In the genomic region with DNA sequence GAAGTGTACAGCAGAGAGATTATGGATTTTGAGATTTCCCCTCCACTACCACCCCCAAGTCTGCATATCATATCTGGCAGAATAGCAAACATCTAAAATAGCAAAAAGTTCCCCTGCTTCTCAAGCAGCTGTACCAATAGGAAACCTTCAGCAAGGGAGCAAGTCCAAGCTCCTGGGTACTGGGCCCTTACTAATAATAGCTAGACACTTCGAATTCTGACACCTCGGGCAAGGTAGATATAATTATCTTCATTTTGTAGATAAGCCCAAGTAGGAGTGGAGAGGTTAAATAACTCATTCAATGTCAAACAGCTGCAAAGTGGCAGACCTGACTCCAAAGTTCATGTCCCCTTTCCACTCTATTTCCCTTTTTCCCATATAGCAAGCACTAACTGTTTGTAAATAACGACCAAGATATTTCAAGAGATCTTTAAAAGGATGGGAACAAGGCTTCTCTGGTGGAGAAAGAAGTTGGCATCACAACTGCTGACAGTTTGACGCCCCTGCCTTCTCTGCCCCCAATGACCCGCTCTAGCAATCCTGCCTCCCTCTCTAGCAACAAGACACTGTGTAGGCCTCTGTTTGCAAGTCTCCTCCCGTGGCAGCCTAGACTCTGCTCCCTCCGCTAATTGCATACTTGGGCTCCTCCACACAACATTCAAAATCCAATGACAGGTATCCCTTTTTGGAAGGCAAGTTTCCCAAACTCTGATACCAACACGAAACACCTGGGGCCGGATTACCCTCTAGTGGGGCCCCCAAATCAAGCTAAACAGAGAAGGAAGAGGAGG, we compare ENCODE assay signal across 2 cellular contexts.
TF ChIP-seq lines count a peak whose summit lies in the region.

No MANE protein-coding gene starts in this region.

TF ChIP-seq in A549, 52 proteins besides CTCF, POLR2A, EP300 and RAD21:
- TF ChIP-seq, protein P1, sequence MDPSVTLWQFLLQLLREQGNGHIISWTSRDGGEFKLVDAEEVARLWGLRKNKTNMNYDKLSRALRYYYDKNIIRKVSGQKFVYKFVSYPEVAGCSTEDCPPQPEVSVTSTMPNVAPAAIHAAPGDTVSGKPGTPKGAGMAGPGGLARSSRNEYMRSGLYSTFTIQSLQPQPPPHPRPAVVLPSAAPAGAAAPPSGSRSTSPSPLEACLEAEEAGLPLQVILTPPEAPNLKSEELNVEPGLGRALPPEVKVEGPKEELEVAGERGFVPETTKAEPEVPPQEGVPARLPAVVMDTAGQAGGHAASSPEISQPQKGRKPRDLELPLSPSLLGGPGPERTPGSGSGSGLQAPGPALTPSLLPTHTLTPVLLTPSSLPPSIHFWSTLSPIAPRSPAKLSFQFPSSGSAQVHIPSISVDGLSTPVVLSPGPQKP (IDR thresholded peaks at IDR 0.05; ENCODE audit: low read depth, low read length), result no peak
- TF ChIP-seq HDAC2 (IDR thresholded peaks at IDR 0.05) (no peak), FOXS1 (CRISPR knock-in tag; IDR thresholded peaks at IDR 0.05) (no peak), USF2 (IDR thresholded peaks at IDR 0.05) (no peak), ZSCAN20 (CRISPR knock-in tag; IDR thresholded peaks at IDR 0.05) (no peak), JUNB (IDR thresholded peaks at IDR 0.05) (no peak), TFCP2L1 (CRISPR knock-in tag; IDR thresholded peaks at IDR 0.05) (no peak), HEYL (CRISPR knock-in tag; IDR thresholded peaks at IDR 0.05) (no peak), KDM5A (IDR thresholded peaks at IDR 0.05) (no peak), MYC (IDR thresholded peaks at IDR 0.05; ENCODE audit: borderline replicate concordance, low read length) (no peak), RARB (CRISPR knock-in tag; IDR thresholded peaks at IDR 0.05) (no peak), BCL3 (IDR thresholded peaks at IDR 0.05) (no peak), CBX8 (IDR thresholded peaks at IDR 0.05) (no peak), HOXA7 (CRISPR knock-in tag; IDR thresholded peaks at IDR 0.05) (no peak)
- TF ChIP-seq, protein P2, sequence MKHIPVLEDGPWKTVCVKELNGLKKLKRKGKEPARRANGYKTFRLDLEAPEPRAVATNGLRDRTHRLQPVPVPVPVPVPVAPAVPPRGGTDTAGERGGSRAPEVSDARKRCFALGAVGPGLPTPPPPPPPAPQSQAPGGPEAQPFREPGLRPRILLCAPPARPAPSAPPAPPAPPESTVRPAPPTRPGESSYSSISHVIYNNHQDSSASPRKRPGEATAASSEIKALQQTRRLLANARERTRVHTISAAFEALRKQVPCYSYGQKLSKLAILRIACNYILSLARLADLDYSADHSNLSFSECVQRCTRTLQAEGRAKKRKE (CRISPR knock-in tag; IDR thresholded peaks at IDR 0.05; ENCODE audit: low read depth), result no peak

TF ChIP-seq in K562, 482 proteins besides CTCF, POLR2A, EP300 and RAD21:
- TF ChIP-seq KAT7 (CRISPR knock-in tag; IDR thresholded peaks at IDR 0.05; ENCODE audit: borderline replicate concordance) (0 out of 2 replicates have a peak, but pooled peaks have one; percentile 14), CEBPB (tag; IDR thresholded peaks at IDR 0.05) (peak; percentile 94), ZSCAN29 (IDR thresholded peaks at IDR 0.05) (no peak), HES1 (IDR thresholded peaks at IDR 0.05; ENCODE audit: low read depth) (peak; percentile 55; the same call in 1 of the 2 replicates), IFI16 (CRISPR knock-in tag; IDR thresholded peaks at IDR 0.05) (no peak), ZNF766 (CRISPR knock-in tag; conservative IDR thresholded peaks at IDR 0.05) (peak; percentile 74; the same call in 1 of the 2 replicates), POLR2AphosphoS2 (IDR thresholded peaks at IDR 0.05; ENCODE audit: low read length) (no peak), POLR3A (IDR thresholded peaks at IDR 0.05; ENCODE audit: borderline replicate concordance, extremely low read depth, insufficient read depth, insufficient read length) (no peak), FOXK2 (conservative IDR thresholded peaks at IDR 0.05 in 1 of 2, IDR thresholded peaks at IDR 0.05 in 1 of 2; ENCODE audit: low read depth in 2 of 2) (peak in 1 of 2 experiments; percentile 26; a peak in 1 of 4 replicates), USF2 (CRISPR knock-in tag; IDR thresholded peaks at IDR 0.05) (no peak)
- TF ChIP-seq, protein P3, sequence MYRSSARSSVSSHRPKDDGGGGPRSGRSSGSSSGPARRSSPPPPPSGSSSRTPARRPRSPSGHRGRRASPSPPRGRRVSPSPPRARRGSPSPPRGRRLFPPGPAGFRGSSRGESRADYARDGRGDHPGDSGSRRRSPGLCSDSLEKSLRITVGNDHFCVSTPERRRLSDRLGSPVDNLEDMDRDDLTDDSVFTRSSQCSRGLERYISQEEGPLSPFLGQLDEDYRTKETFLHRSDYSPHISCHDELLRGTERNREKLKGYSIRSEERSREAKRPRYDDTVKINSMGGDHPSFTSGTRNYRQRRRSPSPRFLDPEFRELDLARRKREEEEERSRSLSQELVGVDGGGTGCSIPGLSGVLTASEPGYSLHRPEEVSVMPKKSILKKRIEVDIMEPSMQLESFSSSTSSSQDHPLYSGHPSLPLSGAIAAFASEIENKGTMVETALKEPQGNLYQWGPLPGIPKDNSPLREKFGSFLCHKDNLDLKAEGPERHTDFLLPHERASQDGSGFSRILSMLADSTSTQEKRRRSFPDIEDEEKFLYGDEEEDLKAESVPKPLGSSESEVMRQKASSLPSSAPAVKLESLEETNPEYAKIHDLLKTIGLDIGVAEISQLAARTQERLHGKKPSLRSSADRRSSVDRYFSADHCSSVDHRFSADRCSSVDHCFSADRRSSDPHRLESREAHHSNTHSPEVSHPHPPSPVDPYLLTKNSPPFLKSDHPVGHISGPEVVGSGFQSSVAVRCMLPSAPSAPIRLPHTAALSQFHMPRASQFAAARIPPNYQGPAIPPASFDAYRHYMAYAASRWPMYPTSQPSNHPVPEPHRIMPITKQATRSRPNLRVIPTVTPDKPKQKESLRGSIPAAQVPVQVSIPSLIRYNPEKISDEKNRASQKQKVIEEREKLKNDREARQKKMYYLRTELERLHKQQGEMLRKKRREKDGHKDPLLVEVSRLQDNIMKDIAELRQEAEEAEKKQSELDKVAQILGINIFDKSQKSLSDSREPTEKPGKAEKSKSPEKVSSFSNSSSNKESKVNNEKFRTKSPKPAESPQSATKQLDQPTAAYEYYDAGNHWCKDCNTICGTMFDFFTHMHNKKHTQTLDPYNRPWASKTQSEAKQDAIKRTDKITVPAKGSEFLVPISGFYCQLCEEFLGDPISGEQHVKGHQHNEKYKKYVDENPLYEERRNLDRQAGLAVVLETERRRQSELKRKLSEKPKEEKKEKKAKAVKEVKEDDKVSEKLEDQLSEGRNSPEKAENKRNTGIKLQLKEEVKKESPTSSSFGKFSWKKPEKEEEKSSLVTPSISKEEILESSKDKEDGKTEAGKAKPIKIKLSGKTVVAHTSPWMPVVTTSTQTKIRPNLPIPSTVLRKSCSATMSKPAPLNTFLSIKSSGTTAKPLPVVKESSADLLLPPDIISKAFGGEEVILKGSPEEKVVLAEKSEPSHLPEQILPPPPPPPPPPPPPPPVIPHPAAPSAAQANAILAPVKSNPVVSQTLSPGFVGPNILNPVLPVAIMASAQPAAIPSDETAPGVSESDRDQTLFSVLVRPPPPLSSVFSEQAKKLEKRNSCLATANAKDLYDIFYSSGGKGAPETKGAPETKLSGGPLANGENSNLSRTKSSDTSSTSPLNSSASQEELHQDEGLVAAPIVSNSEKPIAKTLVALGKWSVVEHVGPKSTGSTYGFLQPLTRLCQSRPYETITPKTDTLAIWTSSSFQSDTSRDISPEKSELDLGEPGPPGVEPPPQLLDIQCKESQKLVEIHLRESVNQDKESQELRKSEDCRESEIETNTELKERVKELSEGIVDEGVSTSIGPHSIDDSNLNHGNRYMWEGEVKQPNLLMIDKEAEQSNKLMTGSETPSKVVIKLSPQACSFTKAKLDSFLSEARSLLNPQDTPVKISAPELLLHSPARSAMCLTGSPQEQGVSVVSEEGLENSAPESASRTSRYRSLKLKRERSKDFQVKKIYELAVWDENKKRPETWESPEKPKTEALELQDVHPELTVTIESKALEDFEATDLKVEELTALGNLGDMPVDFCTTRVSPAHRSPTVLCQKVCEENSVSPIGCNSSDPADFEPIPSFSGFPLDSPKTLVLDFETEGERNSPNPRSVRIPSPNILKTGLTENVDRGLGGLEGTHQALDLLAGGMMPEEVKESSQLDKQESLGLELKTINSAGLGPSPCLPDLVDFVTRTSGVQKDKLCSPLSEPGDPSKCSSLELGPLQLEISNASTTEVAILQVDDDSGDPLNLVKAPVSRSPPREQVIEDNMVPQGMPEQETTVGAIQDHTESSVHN (IDR thresholded peaks at IDR 0.05; ENCODE audit: borderline replicate concordance in 1 of 2, low read depth in 1 of 2), result 0 out of 4 replicates have a peak, but pooled peaks of 1 of the 2 experiments have one; percentile 43
- TF ChIP-seq, protein P4, sequence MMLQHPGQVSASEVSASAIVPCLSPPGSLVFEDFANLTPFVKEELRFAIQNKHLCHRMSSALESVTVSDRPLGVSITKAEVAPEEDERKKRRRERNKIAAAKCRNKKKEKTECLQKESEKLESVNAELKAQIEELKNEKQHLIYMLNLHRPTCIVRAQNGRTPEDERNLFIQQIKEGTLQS (IDR thresholded peaks at IDR 0.05), result peak; percentile 95; the same call in 1 of the 2 replicates
- TF ChIP-seq, protein P4 (CRISPR knock-in tag; conservative IDR thresholded peaks at IDR 0.05), result no peak
TF ChIP-seq in K562: peak in this region for 7.
